ENCODE assay signal across 11 cellular contexts in genomic region chr10:128186959-128187787, GRCh38.
DNase-seq lines count a peak whose midpoint lies in the region; ATAC-seq and TF ChIP-seq lines count a peak whose summit lies in the region.
"Had no signal": no experiment of that assay in that cellular context is flagged by ENCODE, and none has a peak within 500 bp of the region (broad histone marks: within the 10 kb centered on the region; RNA-seq: fewer than 3 reads in every experiment).

No MANE protein-coding gene starts in this region.

- H2AFZ ChIP-seq in MM.1S (ENCODE audit: low read length): peak overlapping the region; percentile 35

- ATAC-seq in activated CD8-positive, alpha-beta memory T cell treated with anti-CD3 and anti-CD28 coated beads, Interleukin-2, amount 10 ng/mL, durations not matched to agents 7 days and 5 days: peak; percentile 91
- ATAC-seq in GM21367 (IDR thresholded peaks at IDR 0.05; ENCODE audit: unreplicated experiment): no peak

- intact Hi-C loops in cardiac septum (cut with DNase I): no loop called here

- DNase-seq in MM.1S (peak; percentile 64), HK-2 (ENCODE audit: unreplicated experiment) (no peak), cardiac septum (ENCODE audit: low spot score) (no peak)
- DNase-seq in activated CD8-positive, alpha-beta memory T cell treated with anti-CD3 and anti-CD28 coated beads, Interleukin-2, amount 10 ng/mL, durations not matched to agents 7 days and 5 days: peak; percentile 67
- peak in 1 of 3 donors; percentile 1 for DNase-seq in effector memory CD4-positive, alpha-beta T cell
- peak; percentile 11 for DNase-seq in stimulated activated CD8-positive, alpha-beta memory T cell treated with anti-CD3 and anti-CD28 coated beads, Interleukin-12 subunit alpha, Interleukin-12 subunit beta, amount 100 ng/mL, for 4 hours (ENCODE audit: low read depth)
- DNase-seq: glutamatergic neuron, NCI-H2171 treated with DMSO at 0.1 percent for 48 hours, Peyer's patch had no signal

- no peaks in the 10 kb centered on the region for H3K36me3 ChIP-seq in MM.1S (replicated peaks; ENCODE audit: insufficient read depth, low read length)
- no peaks in the 10 kb centered on the region for H3K36me3 ChIP-seq in effector memory CD4-positive, alpha-beta T cell (ENCODE audit: control insufficient read depth, insufficient read depth, low read length)
- H3K36me3 ChIP-seq: neutrophil, Peyer's patch had no signal

- no peak for TF ChIP-seq CTCF in MM.1S (IDR thresholded peaks at IDR 0.05; ENCODE audit: low read length)

- peak overlapping the region; percentile 63 for H3K4me3 Mint-ChIP-seq in activated CD8-positive, alpha-beta memory T cell treated with anti-CD3 and anti-CD28 coated beads, Interleukin-2, amount 10 ng/mL, durations not matched to agents 7 days and 5 days

- no peaks in the 10 kb centered on the region for H3K4me1 ChIP-seq in MM.1S (ENCODE audit: low read length)
- peaks cover 9% of the 10 kb centered on the region for H3K4me1 ChIP-seq in effector memory CD4-positive, alpha-beta T cell (ENCODE audit: control insufficient read depth, insufficient read depth, low read length, poor library complexity, severe bottlenecking)
- H3K4me1 ChIP-seq: Peyer's patch had no signal

- peak overlapping the region; percentile 78 for H3K27ac Mint-ChIP-seq in activated CD8-positive, alpha-beta memory T cell treated with anti-CD3 and anti-CD28 coated beads, Interleukin-2, amount 10 ng/mL, durations not matched to agents 7 days and 5 days

- H3K9me3 ChIP-seq in MM.1S (replicated peaks; ENCODE audit: insufficient read depth, low read length): no peaks in the 10 kb centered on the region
- no peaks in the 10 kb centered on the region for H3K9me3 ChIP-seq in effector memory CD4-positive, alpha-beta T cell (ENCODE audit: control insufficient read depth, low read length)
- H3K9me3 ChIP-seq: neutrophil had no signal

- H3K9me2 ChIP-seq in MM.1S (replicated peaks; ENCODE audit: insufficient read depth, low read length): no peaks in the 10 kb centered on the region

- peak overlapping the region; percentile 28; the same call in 1 of the 2 replicates for H3K4me3 ChIP-seq in MM.1S (ENCODE audit: low read length)
- H3K4me3 ChIP-seq in effector memory CD4-positive, alpha-beta T cell (ENCODE audit: insufficient read depth, low read depth, low read length, poor library complexity, severe bottlenecking): peak overlapping the region; percentile 51
- H3K4me3 ChIP-seq: Peyer's patch had no signal

- H3K9me3 Mint-ChIP-seq in activated CD8-positive, alpha-beta memory T cell treated with anti-CD3 and anti-CD28 coated beads, Interleukin-2, amount 10 ng/mL, durations not matched to agents 7 days and 5 days (ENCODE audit: low read depth): peaks cover 9% of the 10 kb centered on the region

- peaks cover 27% of the 10 kb centered on the region for H3K4me1 Mint-ChIP-seq in activated CD8-positive, alpha-beta memory T cell treated with anti-CD3 and anti-CD28 coated beads, Interleukin-2, amount 10 ng/mL, durations not matched to agents 7 days and 5 days

- no peak overlapping the region for H3K27ac ChIP-seq in MM.1S (ENCODE audit: low read length)
- H3K27ac ChIP-seq in effector memory CD4-positive, alpha-beta T cell (ENCODE audit: insufficient read depth, low read length, poor library complexity, severe bottlenecking): no peak overlapping the region
- H3K27ac ChIP-seq: neutrophil, Peyer's patch had no signal

- CTCF ChIA-PET in activated CD8-positive, alpha-beta memory T cell treated with anti-CD3 and anti-CD28 coated beads, Interleukin-2, amount 10 ng/mL, durations not matched to agents 7 days and 5 days (lab: Charles Lee): interaction anchor here (1.0 to 3.5 kb wide), 9 partner anchors 10 to 118 kb away, joined by 3 to 35 read pairs (median 4); no protein-coding TSS in a partner anchor

- H3F3A ChIP-seq in MM.1S (ENCODE audit: insufficient read depth, low read length): no peaks in the 10 kb centered on the region

- H3K79me2 ChIP-seq in MM.1S (ENCODE audit: low read length): no peaks in the 10 kb centered on the region

- H3K9ac ChIP-seq in MM.1S (ENCODE audit: low read length): no peak overlapping the region

- no peaks in the 10 kb centered on the region for H3K27me3 ChIP-seq in MM.1S (replicated peaks; ENCODE audit: insufficient read depth, low read length)
- H3K27me3 ChIP-seq in effector memory CD4-positive, alpha-beta T cell (replicated peaks; ENCODE audit: control insufficient read depth, insufficient read depth, low read length, poor library complexity, severe bottlenecking): no peaks in the 10 kb centered on the region
- H3K27me3 ChIP-seq: Peyer's patch had no signal

- H3K4me2 ChIP-seq in MM.1S (ENCODE audit: low read depth, low read length): peak overlapping the region; percentile 33

- peaks cover 20% of the 10 kb centered on the region for H3K36me3 Mint-ChIP-seq in activated CD8-positive, alpha-beta memory T cell treated with anti-CD3 and anti-CD28 coated beads, Interleukin-2, amount 10 ng/mL, durations not matched to agents 7 days and 5 days

- H3K27me3 Mint-ChIP-seq in activated CD8-positive, alpha-beta memory T cell treated with anti-CD3 and anti-CD28 coated beads, Interleukin-2, amount 10 ng/mL, durations not matched to agents 7 days and 5 days: peaks cover 8% of the 10 kb centered on the region

- H4K20me1 ChIP-seq in MM.1S (ENCODE audit: insufficient read depth, low read length): no peaks in the 10 kb centered on the region

Comparison
In these comparisons a context has a peak if more than half of its experiments do, and no peak if none do; other contexts are left out.
1. DNase-seq: peak in MM.1S (single experiment), activated CD8-positive, alpha-beta memory T cell treated with anti-CD3 and anti-CD28 coated beads, Interleukin-2, amount 10 ng/mL, durations not matched to agents 7 days and 5 days (single experiment) and stimulated activated CD8-positive, alpha-beta memory T cell treated with anti-CD3 and anti-CD28 coated beads, Interleukin-12 subunit alpha, Interleukin-12 subunit beta, amount 100 ng/mL, for 4 hours (single experiment); none in HK-2 (single experiment) and cardiac septum (single experiment).